In genomic region chr20:50115591-50116367, GRCh38 we compare ENCODE assay signal across 8 cellular contexts. TPM values are rescaled to one million over a fixed set of nuclear protein-coding genes. Genes with fewer than 3 reads are reported as not detected.
DNase-seq lines count a peak whose midpoint lies in the region; TF ChIP-seq lines count a peak whose summit lies in the region.

No MANE protein-coding gene starts in this region.

- CTCF ChIA-PET in activated naive CD4-positive, alpha-beta T cell treated with anti-CD3 and anti-CD28 coated beads, Interleukin-2, amount 10 ng/mL, durations not matched to agents 7 days and 5 days (lab: Charles Lee) = interaction anchor here (0.9 to 2.6 kb wide), 10 partner anchors 10 to 63 kb away, joined by 3 to 16 read pairs (median 5); partner anchors contain the start of gene PEDS1

- TF ChIP-seq CTCF in HFFc6 (IDR thresholded peaks at IDR 0.05) = no peak
- TF ChIP-seq CTCF in suprapubic skin (IDR thresholded peaks at IDR 0.05) = no peak

- H3K27me3 ChIP-seq in suprapubic skin = no peaks in the 10 kb centered on the region

- H3K36me3 ChIP-seq in suprapubic skin = no peaks in the 10 kb centered on the region

- WGBS in suprapubic skin = under 1% methylated on average over 21 of the region's 24 CpGs

- no peak for TF ChIP-seq EP300 in suprapubic skin (IDR thresholded peaks at IDR 0.05)

- H3K4me3 ChIP-seq in suprapubic skin = peak overlapping the region; percentile 48

- H3K4me3 Mint-ChIP-seq in HFFc6 = peak overlapping the region; percentile 88
- peak overlapping the region; percentile 83 for H3K4me3 Mint-ChIP-seq in activated naive CD4-positive, alpha-beta T cell treated with anti-CD3 and anti-CD28 coated beads, Interleukin-2, amount 10 ng/mL, durations not matched to agents 7 days and 5 days

- H3K27ac ChIP-seq in suprapubic skin = peak overlapping the region; percentile 50

- in situ Hi-C loops in SK-MEL-5 (cut with HindIII; ENCODE audit: low pct_unique_long_range_greater_than_20kb, low sequenced_read_pairs) = no loop called here

- H3K36me3 Mint-ChIP-seq in HFFc6 (ENCODE audit: low read depth) = peaks cover 8% of the 10 kb centered on the region
- peaks cover 16% of the 10 kb centered on the region for H3K36me3 Mint-ChIP-seq in activated naive CD4-positive, alpha-beta T cell treated with anti-CD3 and anti-CD28 coated beads, Interleukin-2, amount 10 ng/mL, durations not matched to agents 7 days and 5 days

- peaks cover 47% of the 10 kb centered on the region for H3K4me1 Mint-ChIP-seq in HFFc6 (ENCODE audit: low read depth)
- H3K4me1 Mint-ChIP-seq in activated naive CD4-positive, alpha-beta T cell treated with anti-CD3 and anti-CD28 coated beads, Interleukin-2, amount 10 ng/mL, durations not matched to agents 7 days and 5 days = peaks cover 53% of the 10 kb centered on the region

- no peak for TF ChIP-seq POLR2A in suprapubic skin (IDR thresholded peaks at IDR 0.05)

- DNase-seq in GM04504 (ENCODE audit: low read depth) (peak; percentile 92), HFFc6 (peak; percentile 95), NAMALWA (ENCODE audit: low spot score) (peak; percentile 95), SK-MEL-5 (ENCODE audit: low read depth, low spot score) (peak; percentile 98), germinal center (ENCODE audit: low spot score) (peak; percentile 89), nucleus accumbens (lab: John Stamatoyannopoulos, UW) (peak; percentile 54 to 98 (median 94)), suprapubic skin (ENCODE audit: low spot score in 2 of 2) (peak; percentile 99)
- peak; percentile 95 for DNase-seq in activated naive CD4-positive, alpha-beta T cell treated with anti-CD3 and anti-CD28 coated beads, Interleukin-2, amount 10 ng/mL, durations not matched to agents 7 days and 5 days

- H3K27ac Mint-ChIP-seq in HFFc6 = peak overlapping the region; percentile 86
- peak overlapping the region; percentile 87 for H3K27ac Mint-ChIP-seq in activated naive CD4-positive, alpha-beta T cell treated with anti-CD3 and anti-CD28 coated beads, Interleukin-2, amount 10 ng/mL, durations not matched to agents 7 days and 5 days

- H3K4me1 ChIP-seq in suprapubic skin = peaks cover 51% of the 10 kb centered on the region

- H3K9me3 Mint-ChIP-seq in HFFc6 = no peaks in the 10 kb centered on the region
- H3K9me3 Mint-ChIP-seq in activated naive CD4-positive, alpha-beta T cell treated with anti-CD3 and anti-CD28 coated beads, Interleukin-2, amount 10 ng/mL, durations not matched to agents 7 days and 5 days = no peaks in the 10 kb centered on the region

- no peaks in the 10 kb centered on the region for H3K9me3 ChIP-seq in suprapubic skin

- peaks cover 4% of the 10 kb centered on the region; the same call in 1 of the 2 replicates for H3K27me3 Mint-ChIP-seq in HFFc6 (ENCODE audit: insufficient read depth)
- no peaks in the 10 kb centered on the region for H3K27me3 Mint-ChIP-seq in activated naive CD4-positive, alpha-beta T cell treated with anti-CD3 and anti-CD28 coated beads, Interleukin-2, amount 10 ng/mL, durations not matched to agents 7 days and 5 days

RNA-seq across cellular contexts. Expression of gene UBE2V1, which starts 2.8 kb away (rescaled TPM):
- 100 to 1,000 TPM; 192 to 242 (median 210) TPM for total RNA-seq in HFFc6 (2021; fragmentation: NEBNext Ultra II Directional; extraction: Animal tissue kit (Norgen Biotek cat#: 25700))
- 53.1 and 66.6 TPM in 2 replicates for total RNA-seq in SK-MEL-5 (2014; rRNA removed; shearing (Covaris generic))
- 131 and 137 TPM in 2 replicates for polyA plus RNA-seq in SK-MEL-5 (2015; cell fraction: cytosol; rRNA removed)
- polyA plus RNA-seq in SK-MEL-5 (2015; cell fraction: nucleus; rRNA removed) = 83.9 and 84.9 TPM in 2 replicates
- 100 to 1,000 TPM in 2 of 4 donors, 10 to 100 TPM in 2; 80.5 to 162 (median 99.0) TPM for total RNA-seq in suprapubic skin

RNA-seq across cellular contexts. Expression of gene PEDS1, which starts 37.7 kb away (rescaled TPM):
- 10 to 100 TPM; 25.8 to 29.8 (median 27.8) TPM for total RNA-seq in HFFc6 (2021; fragmentation: NEBNext Ultra II Directional; extraction: Animal tissue kit (Norgen Biotek cat#: 25700))
- total RNA-seq in SK-MEL-5 (2014; rRNA removed; shearing (Covaris generic)) = 38.6 and 41.1 TPM in 2 replicates
- 57.4 and 64.0 TPM in 2 replicates for polyA plus RNA-seq in SK-MEL-5 (2015; cell fraction: cytosol; rRNA removed)
- 17.6 and 22.2 TPM in 2 replicates for polyA plus RNA-seq in SK-MEL-5 (2015; cell fraction: nucleus; rRNA removed)
- 10 to 100 TPM; 30.5 to 82.2 (median 57.3) TPM for total RNA-seq in suprapubic skin

Comparison
In these comparisons a context has a peak if more than half of its experiments do, and no peak if none do; other contexts are left out.
1. Peak in every context shown above with its lines: DNase-seq, H3K4me3 ChIP-seq and H3K27ac ChIP-seq.